In genomic region chr11:31801298-31801702, GRCh38 we compare ENCODE assay signal across 14 cellular contexts. TPM values are rescaled to one million over a fixed set of nuclear protein-coding genes. Genes with fewer than 3 reads are reported as not detected.
"Had no signal": no experiment of that assay in that cellular context is flagged by ENCODE, and none has a peak within 500 bp of the region (broad histone marks: within the 10 kb centered on the region; RNA-seq: fewer than 3 reads in every experiment).

No MANE protein-coding gene starts in this region.

- H3K9me3 ChIP-seq: gastrocnemius medialis, thyroid gland had no signal

- H3K36me3 Mint-ChIP-seq: WTC11 had no signal

- H3K27ac Mint-ChIP-seq: activated CD4-positive, alpha-beta T cell treated with anti-CD3 and anti-CD28 coated beads, Interleukin-2, amount 10 ng/mL, durations not matched to agents 24 days and 14 days; activated naive CD8-positive, alpha-beta T cell treated with anti-CD3 and anti-CD28 coated beads for 36 hours; WTC11 had no signal

- H3K4me3 ChIP-seq: gastrocnemius medialis, smooth muscle cell, thyroid gland had no signal

- H3K4me3 Mint-ChIP-seq: activated CD4-positive, alpha-beta T cell treated with anti-CD3 and anti-CD28 coated beads, Interleukin-2, amount 10 ng/mL, durations not matched to agents 24 days and 14 days; activated naive CD8-positive, alpha-beta T cell treated with anti-CD3 and anti-CD28 coated beads for 36 hours; T-helper 1 cell treated with Interleukin-12 subunit alpha and Interleukin-12 subunit beta and Interleukin-4 antibody, amounts not matched to agents 30 μg/mL and 1 μg/mL, for 36 hours; WTC11 had no signal

- ATAC-seq: gastrocnemius medialis, right cardiac atrium, WTC11 had no signal

- H3K36me3 ChIP-seq: gastrocnemius medialis, thyroid gland had no signal

- DNase-seq: activated CD8-positive, alpha-beta memory T cell treated with anti-CD3 and anti-CD28 coated beads for 24 hours; activated naive CD8-positive, alpha-beta T cell treated with anti-CD3 and anti-CD28 coated beads for 36 hours; gastrocnemius medialis; kidney; right cardiac atrium; thyroid gland had no signal

- H3K9me3 Mint-ChIP-seq: WTC11 had no signal

- H3K27ac ChIP-seq: gastrocnemius medialis, thyroid gland had no signal

RNA-seq across cellular contexts. Expression of gene PAX6, which starts 9.8 kb away (rescaled TPM):
- total RNA-seq: activated CD4-positive, alpha-beta T cell treated with anti-CD3 and anti-CD28 coated beads, Interleukin-2, amount 10 ng/mL, durations not matched to agents 24 days and 14 days; activated naive CD8-positive, alpha-beta T cell treated with anti-CD3 and anti-CD28 coated beads for 36 hours; bronchial epithelial cell; fibroblast of lung; gastrocnemius medialis; kidney; liver; posterior vena cava; right cardiac atrium; smooth muscle cell; thyroid gland had no signal
